Comparison of ENCODE assay signal across 28 cellular contexts in genomic region chr16:77541131-77541530, GRCh38.
"Had no signal": no experiment of that assay in that cellular context is flagged by ENCODE, and none has a peak within 500 bp of the region (broad histone marks: within the 10 kb centered on the region; RNA-seq: fewer than 3 reads in every experiment).

No MANE protein-coding gene starts in this region.

- H3K4me3 ChIP-seq: breast epithelium, left lung, lower lobe of right lung, mucosa of descending colon, right lobe of liver, thoracic aorta had no signal

- DNase-seq: activated CD4-positive, alpha-beta memory T cell treated with anti-CD3 and anti-CD28 coated beads for 36 hours; activated CD4-positive, alpha-beta T cell treated with anti-CD3 and anti-CD28 coated beads, Interleukin-2, amount 10 ng/mL, durations not matched to agents 24 days and 14 days; activated CD8-positive, alpha-beta memory T cell treated with anti-CD3 and anti-CD28 coated beads, Interleukin-2, amount 50 U/mL, for 48 hours; activated naive CD8-positive, alpha-beta T cell treated with anti-CD3 and anti-CD28 coated beads, Interleukin-2, amount 50 U/mL, for 24 hours; activated T-cell treated with anti-CD3 and anti-CD28 coated beads, Interleukin-2, amount 50 U/mL, for 24 hours; central memory CD4-positive, alpha-beta T cell; hippocampal formation; left lung; lower lobe of right lung; mucosa of descending colon; right lobe of liver; stimulated activated CD4-positive, alpha-beta T cell treated with anti-CD3 and anti-CD28 coated beads, Interleukin-2, amount 100 ng/mL, for 48 hours; stimulated activated naive CD8-positive, alpha-beta T cell treated with anti-CD3 and anti-CD28 coated beads, Interleukin-15, Interleukin-2, amounts not matched to agents 100 U/mL and 50 U/mL, for 24 hours; T-helper 9 cell; trophoblast cell had no signal

- ATAC-seq: activated CD4-positive, CD25-positive, alpha-beta regulatory T cell treated with anti-CD3 and anti-CD28 coated beads, Interleukin-2, amount 50 U/mL, for 24 hours; activated naive CD8-positive, alpha-beta T cell treated with anti-CD3 and anti-CD28 coated beads, Interleukin-2, amount 50 U/mL, for 24 hours; left lung; lower lobe of right lung; mucosa of descending colon; right lobe of liver; stimulated activated naive CD8-positive, alpha-beta T cell treated with anti-CD3 and anti-CD28 coated beads, Interleukin-15, Interleukin-2, amounts not matched to agents 100 U/mL and 50 U/mL, for 24 hours had no signal

- H3K36me3 ChIP-seq: breast epithelium, left lung, lower lobe of right lung, neutrophil, right lobe of liver, thoracic aorta had no signal

- H3K9me3 ChIP-seq: breast epithelium, left lung, lower lobe of right lung, mucosa of descending colon, neutrophil, right lobe of liver, thoracic aorta had no signal

- H3K4me3 Mint-ChIP-seq: activated CD4-positive, alpha-beta memory T cell treated with anti-CD3 and anti-CD28 coated beads for 36 hours; activated CD4-positive, alpha-beta T cell treated with anti-CD3 and anti-CD28 coated beads, Interleukin-2, amount 10 ng/mL, durations not matched to agents 24 days and 14 days; activated naive CD4-positive, alpha-beta T cell treated with anti-CD3 and anti-CD28 coated beads, Interleukin-2, amount 50 U/mL, for 24 hours; activated naive CD8-positive, alpha-beta T cell treated with anti-CD3 and anti-CD28 coated beads, Interleukin-2, amount 50 U/mL, for 24 hours; activated T-cell treated with anti-CD3 and anti-CD28 coated beads, Interleukin-2, amount 50 U/mL, for 24 hours; nephron; T-helper 1 cell treated with Interleukin-12 subunit alpha and Interleukin-12 subunit beta and Interleukin-4 antibody, amounts not matched to agents 30 μg/mL and 1 μg/mL, for 36 hours had no signal

- H3K27ac ChIP-seq: epithelial cell of prostate, left lung, lower lobe of right lung, neutrophil, right lobe of liver, thoracic aorta, VCaP had no signal

- H3K4me1 Mint-ChIP-seq: activated CD4-positive, alpha-beta T cell treated with anti-CD3 and anti-CD28 coated beads, Interleukin-2, amount 10 ng/mL, durations not matched to agents 24 days and 14 days; activated naive CD4-positive, alpha-beta T cell treated with anti-CD3 and anti-CD28 coated beads, Interleukin-2, amount 50 U/mL, for 24 hours; activated naive CD8-positive, alpha-beta T cell treated with anti-CD3 and anti-CD28 coated beads, Interleukin-2, amount 50 U/mL, for 24 hours had no signal

- FAIRE-seq: frontal cortex, islet of Langerhans, TTC549, urothelium cell line had no signal

- H3K27ac Mint-ChIP-seq: activated CD4-positive, alpha-beta memory T cell treated with anti-CD3 and anti-CD28 coated beads for 36 hours; activated CD4-positive, alpha-beta T cell treated with anti-CD3 and anti-CD28 coated beads, Interleukin-2, amount 10 ng/mL, durations not matched to agents 24 days and 14 days; activated naive CD4-positive, alpha-beta T cell treated with anti-CD3 and anti-CD28 coated beads, Interleukin-2, amount 50 U/mL, for 24 hours; activated naive CD8-positive, alpha-beta T cell treated with anti-CD3 and anti-CD28 coated beads, Interleukin-2, amount 50 U/mL, for 24 hours; activated T-cell treated with anti-CD3 and anti-CD28 coated beads, Interleukin-2, amount 50 U/mL, for 24 hours; nephron; T-helper 1 cell treated with Interleukin-12 subunit alpha and Interleukin-12 subunit beta and Interleukin-4 antibody, amounts not matched to agents 30 μg/mL and 1 μg/mL, for 36 hours had no signal

- H3K27me3 ChIP-seq: breast epithelium, left lung, neutrophil, right lobe of liver had no signal

- H3K9me3 Mint-ChIP-seq: activated CD4-positive, alpha-beta memory T cell treated with anti-CD3 and anti-CD28 coated beads for 36 hours; activated CD4-positive, alpha-beta T cell treated with anti-CD3 and anti-CD28 coated beads, Interleukin-2, amount 10 ng/mL, durations not matched to agents 24 days and 14 days; activated naive CD4-positive, alpha-beta T cell treated with anti-CD3 and anti-CD28 coated beads, Interleukin-2, amount 50 U/mL, for 24 hours; activated naive CD8-positive, alpha-beta T cell treated with anti-CD3 and anti-CD28 coated beads, Interleukin-2, amount 50 U/mL, for 24 hours; activated T-cell treated with anti-CD3 and anti-CD28 coated beads, Interleukin-2, amount 50 U/mL, for 24 hours; nephron; T-helper 1 cell treated with Interleukin-12 subunit alpha and Interleukin-12 subunit beta and Interleukin-4 antibody, amounts not matched to agents 30 μg/mL and 1 μg/mL, for 36 hours had no signal

- H3K36me3 Mint-ChIP-seq: activated CD4-positive, alpha-beta memory T cell treated with anti-CD3 and anti-CD28 coated beads for 36 hours; activated naive CD4-positive, alpha-beta T cell treated with anti-CD3 and anti-CD28 coated beads, Interleukin-2, amount 50 U/mL, for 24 hours had no signal

- H3K4me1 ChIP-seq: breast epithelium, left lung, lower lobe of right lung, right lobe of liver had no signal
